In genomic region chr2:120586507-120587283, GRCh38 we compare ENCODE assay signal across 14 cellular contexts.
DNase-seq lines count a peak whose midpoint lies in the region; ATAC-seq, FAIRE-seq and TF ChIP-seq lines count a peak whose summit lies in the region.
"Had no signal": no experiment of that assay in that cellular context is flagged by ENCODE, and none has a peak within 500 bp of the region (broad histone marks: within the 10 kb centered on the region; RNA-seq: fewer than 3 reads in every experiment).

No MANE protein-coding gene starts in this region.

- H3K36me3 ChIP-seq in H1 (ENCODE audit: control insufficient read depth in 2 of 4, insufficient read depth in 4 of 4, low read length in 3 of 4): no peaks in the 10 kb centered on the region

- H2AK5ac ChIP-seq in H1 (ENCODE audit: low read depth, low read length): no peak overlapping the region

- peaks cover 4% of the 10 kb centered on the region for H3K4me1 Mint-ChIP-seq in activated naive CD4-positive, alpha-beta T cell treated with anti-CD3 and anti-CD28 coated beads, Interleukin-2, amount 50 U/mL, for 24 hours
- peaks cover 2% of the 10 kb centered on the region for H3K4me1 Mint-ChIP-seq in activated CD4-positive, alpha-beta T cell treated with anti-CD3 and anti-CD28 coated beads, Interleukin-2, amount 10 ng/mL, durations not matched to agents 7 days and 5 days

- TF ChIP-seq EP300 in H1 (IDR thresholded peaks at IDR 0.05; ENCODE audit: borderline replicate concordance in 1 of 2, low read depth in 2 of 2, low read length in 2 of 2): no peak

- H4K20me1 ChIP-seq in H1 (replicated peaks in 1 of 2; ENCODE audit: control insufficient read depth in 1 of 2, insufficient read depth in 2 of 2, low read length in 2 of 2): no peaks in the 10 kb centered on the region

- peak overlapping the region; percentile 36 for H3K4me3 Mint-ChIP-seq in activated naive CD4-positive, alpha-beta T cell treated with anti-CD3 and anti-CD28 coated beads, Interleukin-2, amount 50 U/mL, for 24 hours
- H3K4me3 Mint-ChIP-seq in activated CD4-positive, alpha-beta T cell treated with anti-CD3 and anti-CD28 coated beads, Interleukin-2, amount 10 ng/mL, durations not matched to agents 7 days and 5 days: no peak overlapping the region

- TF ChIP-seq RAD21 in H1 (IDR thresholded peaks at IDR 0.05 in 1 of 2, conservative IDR thresholded peaks at IDR 0.05 in 1 of 2; ENCODE audit: low read depth in 2 of 2, low read length in 2 of 2): no peak

- H4K8ac ChIP-seq in H1 (ENCODE audit: extremely low read depth, insufficient read depth, low read length): peak overlapping the region; percentile 88

- H3K4ac ChIP-seq in H1 (replicated peaks; ENCODE audit: insufficient read length, low read depth, low read length): peak overlapping the region; percentile 74

- TF ChIP-seq CTCF in H1 (IDR thresholded peaks at IDR 0.05; ENCODE audit: control extremely low read depth in 1 of 3, insufficient read depth in 1 of 3, low read depth in 1 of 3, low read length in 3 of 3): peak in 1 of 3 experiments; percentile 9; a peak in 1 of 4 replicates

- H3K27me3 ChIP-seq in H1 (replicated peaks in 1 of 4; ENCODE audit: control insufficient read depth in 3 of 4, extremely low read depth in 1 of 4, insufficient read depth in 3 of 4, low read length in 3 of 4): peaks cover 7 to 56% (median 53%) of the 10 kb centered on the region in 4 experiments

- WGBS in H1 (ENCODE audit: extremely low coverage in 1 of 2, insufficient coverage in 1 of 2, insufficient read length in 1 of 2, insufficient replicate concordance in 2 of 2, low coverage in 1 of 2, low lambda C conversion rate in 2 of 2, missing lambda C conversion rate in 1 of 2), 2 experiments: 15% methylated on average over 32 of the region's 41 CpGs; no CpG with 5 or more reads in 1 of the 2 experiments

- peak overlapping the region; percentile 91; the same call in 1 of the 2 replicates for H2AFZ ChIP-seq in H1 (ENCODE audit: low read length)

- no peaks in the 10 kb centered on the region for H3K79me1 ChIP-seq in H1 (ENCODE audit: low read depth, low read length)

- H3K36me3 Mint-ChIP-seq in activated naive CD4-positive, alpha-beta T cell treated with anti-CD3 and anti-CD28 coated beads, Interleukin-2, amount 50 U/mL, for 24 hours: no peaks in the 10 kb centered on the region
- H3K36me3 Mint-ChIP-seq in activated CD4-positive, alpha-beta T cell treated with anti-CD3 and anti-CD28 coated beads, Interleukin-2, amount 10 ng/mL, durations not matched to agents 7 days and 5 days (ENCODE audit: low read depth): no peaks in the 10 kb centered on the region

- no peak for DNase-seq in activated naive CD4-positive, alpha-beta T cell treated with anti-CD3 and anti-CD28 coated beads, Interleukin-2, amount 50 U/mL, for 16 hours
- peak in 1 of 2 experiments; percentile 76 for DNase-seq in H1 (ENCODE audit: low read depth in 1 of 2, low spot score in 2 of 2)
- DNase-seq in left lobe of liver (ENCODE audit: low spot score): no peak
- DNase-seq in substantia nigra (lab: John Stamatoyannopoulos, UW): peak in 1 of 49 donors; percentile 36
- DNase-seq in NCI-H2029 (lab: John Stamatoyannopoulos, UW): no peak
- no peak for DNase-seq in activated CD4-positive, alpha-beta T cell treated with anti-CD3 and anti-CD28 coated beads, Interleukin-2, amount 10 ng/mL, durations not matched to agents 7 days and 5 days
- DNase-seq: central memory CD4-positive, alpha-beta T cell; DND-41; NCI-H2029 treated with DMSO at 0.1 percent for 48 hours had no signal

- peak overlapping the region; percentile 83; the same call in 1 of the 2 replicates for H2BK5ac ChIP-seq in H1 (ENCODE audit: low read depth, low read length)

- H3K23me2 ChIP-seq in H1 (ENCODE audit: low read depth, low read length): peaks cover 14% of the 10 kb centered on the region; the same call in 1 of the 2 replicates

- peak overlapping the region; percentile 96 for H4K91ac ChIP-seq in H1 (replicated peaks; ENCODE audit: insufficient read length, low read length)

- peak overlapping the region; percentile 92; the same call in 1 of the 2 replicates for H2BK15ac ChIP-seq in H1 (ENCODE audit: low read length)

- CTCF ChIA-PET in H1 (lab: Charles Lee; ENCODE audit: partially characterized antibody): interaction anchor here (0.8 to 2.6 kb wide), 7 partner anchors 10 to 94 kb away, joined by 3 to 11 read pairs (median 3); no protein-coding TSS in a partner anchor
- CTCF ChIA-PET in activated CD4-positive, alpha-beta T cell treated with anti-CD3 and anti-CD28 coated beads, Interleukin-2, amount 10 ng/mL, durations not matched to agents 7 days and 5 days (lab: Charles Lee): no interaction called here

- H3K4me2 ChIP-seq in H1 (ENCODE audit: insufficient read depth in 1 of 2, low read depth in 2 of 2, low read length in 2 of 2): peak overlapping the region; percentile 93 to 100

- peak overlapping the region; percentile 76 for H2BK120ac ChIP-seq in H1 (replicated peaks; ENCODE audit: low read depth, low read length)

- H3K14ac ChIP-seq in H1 (ENCODE audit: insufficient read length): no peak overlapping the region

- H3K27me3 Mint-ChIP-seq in activated naive CD4-positive, alpha-beta T cell treated with anti-CD3 and anti-CD28 coated beads, Interleukin-2, amount 50 U/mL, for 24 hours: peaks cover 43% of the 10 kb centered on the region
- peaks cover 50% of the 10 kb centered on the region for H3K27me3 Mint-ChIP-seq in activated CD4-positive, alpha-beta T cell treated with anti-CD3 and anti-CD28 coated beads, Interleukin-2, amount 10 ng/mL, durations not matched to agents 7 days and 5 days

- H3K79me2 ChIP-seq in H1 (ENCODE audit: control insufficient read depth in 1 of 2, insufficient read depth in 2 of 2, low read length in 2 of 2): no peaks in the 10 kb centered on the region

- H2BK12ac ChIP-seq in H1 (ENCODE audit: low read depth, low read length): peak overlapping the region; percentile 99; the same call in 1 of the 2 replicates

- H3K4me3 ChIP-seq in H1 (ENCODE audit: extremely low read depth in 1 of 4, insufficient read depth in 2 of 4, low read depth in 3 of 4, low read length in 4 of 4): peak overlapping the region; percentile 29 to 61 (median 44)
- H3K4me3 ChIP-seq: lung, skin epidermis had no signal

- no peaks in the 10 kb centered on the region for H3K9me3 Mint-ChIP-seq in activated naive CD4-positive, alpha-beta T cell treated with anti-CD3 and anti-CD28 coated beads, Interleukin-2, amount 50 U/mL, for 24 hours
- no peaks in the 10 kb centered on the region for H3K9me3 Mint-ChIP-seq in activated CD4-positive, alpha-beta T cell treated with anti-CD3 and anti-CD28 coated beads, Interleukin-2, amount 10 ng/mL, durations not matched to agents 7 days and 5 days

- H3K56ac ChIP-seq in H1 (replicated peaks; ENCODE audit: insufficient read length, low read depth, low read length): no peak overlapping the region

- H3K27ac ChIP-seq in H1 (ENCODE audit: low read depth, low read length) (no peak overlapping the region), substantia nigra (ENCODE audit: low read depth, low read length, poor library complexity, severe bottlenecking) (peak overlapping the region; percentile 30)

- peak overlapping the region; percentile 97 for H3K18ac ChIP-seq in H1 (ENCODE audit: extremely low read depth, low read length)

- no peak for FAIRE-seq in H1 (lab: Jason Lieb, UNC)
- FAIRE-seq: TTC549 had no signal

- POLR2A ChIA-PET in H1 (lab: Charles Lee; ENCODE audit: partially characterized antibody): interaction anchor here (1.1 kb wide), 1 partner anchor 9 kb away, joined by 5 read pairs; no protein-coding TSS in a partner anchor
- POLR2A ChIA-PET in activated CD4-positive, alpha-beta T cell treated with anti-CD3 and anti-CD28 coated beads, Interleukin-2, amount 10 ng/mL, durations not matched to agents 7 days and 5 days (lab: Charles Lee): no interaction called here

- no peak overlapping the region for H3K27ac Mint-ChIP-seq in activated naive CD4-positive, alpha-beta T cell treated with anti-CD3 and anti-CD28 coated beads, Interleukin-2, amount 50 U/mL, for 24 hours
- no peak overlapping the region for H3K27ac Mint-ChIP-seq in activated CD4-positive, alpha-beta T cell treated with anti-CD3 and anti-CD28 coated beads, Interleukin-2, amount 10 ng/mL, durations not matched to agents 7 days and 5 days

- H3K9me3 ChIP-seq in H1 (ENCODE audit: insufficient read depth in 2 of 2, low read depth in 1 of 2, low read length in 1 of 2): no peaks in the 10 kb centered on the region

- ATAC-seq in left lobe of liver: peak; percentile 47
- ATAC-seq in GM18858 (IDR thresholded peaks at IDR 0.05; ENCODE audit: unreplicated experiment): no peak

- peak overlapping the region; percentile 45 for H4K5ac ChIP-seq in H1 (ENCODE audit: insufficient read length, low read depth, low read length)

- peaks cover 2 to 22% (median 12%) of the 10 kb centered on the region in 4 experiments for H3K4me1 ChIP-seq in H1 (replicated peaks in 1 of 4; ENCODE audit: control insufficient read depth in 3 of 4, insufficient read depth in 4 of 4, low read length in 3 of 4)

- peak overlapping the region; percentile 90; the same call in 1 of the 2 replicates for H2BK20ac ChIP-seq in H1 (ENCODE audit: low read length)

- no peak for TF ChIP-seq POLR2A in H1 (IDR thresholded peaks at IDR 0.05; ENCODE audit: control extremely low read depth in 1 of 2, low read depth in 2 of 2, low read length in 2 of 2)

- H3K23ac ChIP-seq in H1 (ENCODE audit: insufficient read length): no peak overlapping the region

- H3K9ac ChIP-seq in H1 (replicated peaks in 1 of 4; ENCODE audit: extremely low read depth in 1 of 4, low read depth in 3 of 4, low read length in 3 of 4): peak overlapping the region in 1 of 4 experiments; percentile 24; a peak in 2 of 7 replicates

TF ChIP-seq in H1, 55 proteins besides CTCF, POLR2A, EP300 and RAD21 (continues in another document):
- no peak for TF ChIP-seq SIRT6 (IDR thresholded peaks at IDR 0.05; ENCODE audit: low read length)
- TF ChIP-seq E2F6 (IDR thresholded peaks at IDR 0.05): peak; percentile 33; the same call in 1 of the 2 replicates
- no peak for TF ChIP-seq HDAC2 (IDR thresholded peaks at IDR 0.05; ENCODE audit: borderline replicate concordance in 1 of 2, low read depth in 2 of 2, low read length in 2 of 2)
- TF ChIP-seq SAP30 (IDR thresholded peaks at IDR 0.05; ENCODE audit: insufficient read depth, insufficient replicate concordance, low read length): no peak
- no peak for TF ChIP-seq MAX (IDR thresholded peaks at IDR 0.05)
- no peak for TF ChIP-seq BRCA1 (IDR thresholded peaks at IDR 0.05; ENCODE audit: low read depth, low read length)
- TF ChIP-seq RBBP5 (IDR thresholded peaks at IDR 0.05; ENCODE audit: borderline replicate concordance, low read depth, low read length): no peak
